Comparison of ENCODE assay signal across 7 cellular contexts in the genomic region with DNA sequence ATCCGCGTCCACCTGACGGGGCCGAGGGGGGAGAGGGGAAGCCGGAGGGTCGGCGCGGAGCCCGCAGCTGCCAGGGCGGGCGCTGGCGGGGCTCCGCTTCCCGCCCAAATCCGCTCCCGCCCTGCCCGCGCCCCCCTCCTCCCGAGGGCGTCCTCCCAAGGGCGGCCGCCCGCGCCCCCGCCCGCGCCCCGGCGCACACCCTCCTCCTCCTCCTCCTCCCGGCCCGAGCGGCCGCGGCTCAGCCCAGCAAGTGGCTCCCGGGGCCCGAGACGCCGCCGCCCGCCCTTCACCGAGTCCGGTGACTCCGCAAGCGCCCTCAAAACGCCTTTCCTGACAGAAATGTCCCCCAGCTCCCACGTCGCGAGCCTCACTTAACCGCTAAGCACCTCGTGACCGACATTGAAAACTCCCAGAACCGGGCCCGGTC. TPM values are rescaled to one million over a fixed set of nuclear protein-coding genes. Genes with fewer than 3 reads are reported as not detected.
A peak's percentile ranks its signal among the peaks of the same experiment; 100 is the strongest.
DNase-seq lines count a peak whose midpoint lies in the region; ATAC-seq and TF ChIP-seq lines count a peak whose summit lies in the region.

No MANE protein-coding gene starts in this region.

- DNase-seq in GM13976 (ENCODE audit: low spot score) (peak; percentile 36), chondrocyte (ENCODE audit: low spot score) (peak; percentile 94), left lobe of liver (ENCODE audit: low spot score) (no peak), KG1 (lab: John Stamatoyannopoulos, UW) (no peak)
- DNase-seq in stimulated activated CD4-positive, alpha-beta T cell treated with anti-CD3 and anti-CD28 coated beads, Interleukin-2, amount 100 ng/mL, for 48 hours = peak; percentile 27 to 34

- H3K36me3 Mint-ChIP-seq in T-helper 1 cell treated with Interleukin-12 subunit alpha and Interleukin-12 subunit beta and Interleukin-4 antibody, amounts not matched to agents 30 μg/mL and 1 μg/mL, for 36 hours (ENCODE audit: low read depth) = peaks cover 38% of the 10 kb centered on the region
- H3K36me3 Mint-ChIP-seq in chondrocyte (ENCODE audit: low read depth) = peaks cover 4% of the 10 kb centered on the region

- TF ChIP-seq CTCF in GM13976 (IDR thresholded peaks at IDR 0.05; ENCODE audit: borderline replicate concordance, control extremely low read depth, extremely low read depth, insufficient read depth, missing control alignments) (no peak), chondrocyte (IDR thresholded peaks at IDR 0.05) (no peak)

- no peaks in the 10 kb centered on the region for H3K9me3 Mint-ChIP-seq in T-helper 1 cell treated with Interleukin-12 subunit alpha and Interleukin-12 subunit beta and Interleukin-4 antibody, amounts not matched to agents 30 μg/mL and 1 μg/mL, for 36 hours
- no peaks in the 10 kb centered on the region for H3K9me3 Mint-ChIP-seq in chondrocyte (ENCODE audit: low read depth)

- peak overlapping the region; percentile 98 for H3K27ac Mint-ChIP-seq in T-helper 1 cell treated with Interleukin-12 subunit alpha and Interleukin-12 subunit beta and Interleukin-4 antibody, amounts not matched to agents 30 μg/mL and 1 μg/mL, for 36 hours
- H3K27ac Mint-ChIP-seq in chondrocyte (ENCODE audit: unreplicated experiment) = peak overlapping the region; percentile 100

- no peaks in the 10 kb centered on the region for H3K27me3 Mint-ChIP-seq in T-helper 1 cell treated with Interleukin-12 subunit alpha and Interleukin-12 subunit beta and Interleukin-4 antibody, amounts not matched to agents 30 μg/mL and 1 μg/mL, for 36 hours (ENCODE audit: low read depth)
- no peaks in the 10 kb centered on the region for H3K27me3 Mint-ChIP-seq in chondrocyte (ENCODE audit: low read depth)

- peak overlapping the region; percentile 94 for H3K4me3 Mint-ChIP-seq in T-helper 1 cell treated with Interleukin-12 subunit alpha and Interleukin-12 subunit beta and Interleukin-4 antibody, amounts not matched to agents 30 μg/mL and 1 μg/mL, for 36 hours
- peak overlapping the region; percentile 96 for H3K4me3 Mint-ChIP-seq in chondrocyte (ENCODE audit: unreplicated experiment)

- in situ Hi-C loops in GM13976 (cut with MboI; ENCODE audit: low sequenced_read_pairs, unreplicated experiment) = no loop called here

- peak; percentile 5 for ATAC-seq in HG02885 (IDR thresholded peaks at IDR 0.05; ENCODE audit: poor library complexity, unreplicated experiment)
- ATAC-seq in left lobe of liver = peak; percentile 53

- H3K4me1 Mint-ChIP-seq in T-helper 1 cell treated with Interleukin-12 subunit alpha and Interleukin-12 subunit beta and Interleukin-4 antibody, amounts not matched to agents 30 μg/mL and 1 μg/mL, for 36 hours (ENCODE audit: low read depth) = peaks cover 50% of the 10 kb centered on the region
- peaks cover 33% of the 10 kb centered on the region for H3K4me1 Mint-ChIP-seq in chondrocyte (ENCODE audit: low read depth)

RNA-seq across cellular contexts. Expression of a gene that starts 0.5 kb away (rescaled TPM):
- total RNA-seq in chondrocyte (24.0 to 31.0 TPM (median 27.7 TPM) in 3 replicates), left lobe of liver (4.8 TPM)

RNA-seq across cellular contexts. Expression of a gene that starts 37.1 kb away (rescaled TPM):
- total RNA-seq in chondrocyte (18.5 to 23.9 TPM (median 20.0 TPM) in 3 replicates), left lobe of liver (3.8 TPM)

Comparison
In these comparisons a context has a peak if more than half of its experiments do, and no peak if none do; other contexts are left out.
1. DNase-seq: peak in GM13976 (single experiment), chondrocyte (single experiment) and stimulated activated CD4-positive, alpha-beta T cell treated with anti-CD3 and anti-CD28 coated beads, Interleukin-2, amount 100 ng/mL, for 48 hours (2 of 2); none in left lobe of liver (single experiment) and KG1 (single experiment).